In genomic region chr7:831596-832291, GRCh38 we compare ENCODE assay signal across 8 cellular contexts. TPM values are rescaled to one million over a fixed set of nuclear protein-coding genes. Genes with fewer than 3 reads are reported as not detected.
A peak's percentile ranks its signal among the peaks of the same experiment; 100 is the strongest.
DNase-seq lines count a peak whose midpoint lies in the region; ATAC-seq and TF ChIP-seq lines count a peak whose summit lies in the region.

No MANE protein-coding gene starts in this region.

- H3K14ac ChIP-seq in mesenchymal stem cell (ENCODE audit: low read length in 2 of 2) = no peak overlapping the region

- peak overlapping the region; percentile 94 for H3K9ac ChIP-seq in mesenchymal stem cell (ENCODE audit: low read length)

- peaks cover 29% of the 10 kb centered on the region for H3K4me1 ChIP-seq in mesenchymal stem cell (ENCODE audit: control insufficient read depth, insufficient read depth, low read depth, low read length)
- peaks cover 2 to 4% of the 10 kb centered on the region in 2 donors for H3K4me1 ChIP-seq in aorta (ENCODE audit: control insufficient read depth in 1 of 2, insufficient read depth in 2 of 2, low read length in 2 of 2)

- DNase-seq in A172 (ENCODE audit: low spot score) = peak; percentile 93
- DNase-seq in RWPE1 (ENCODE audit: low spot score) = peak; percentile 88
- peak; percentile 92 for DNase-seq in dermis blood vessel endothelial cell
- DNase-seq in mesenchymal stem cell = peak; percentile 95
- no peak for DNase-seq in aorta
- no peak for DNase-seq in activated effector memory CD4-positive, alpha-beta T cell treated with anti-CD3 and anti-CD28 coated beads, Interleukin-2, amount 50 U/mL, for 16 hours

- H3K4me3 ChIP-seq in mesenchymal stem cell (ENCODE audit: insufficient read depth in 1 of 2, low read depth in 1 of 2, low read length in 2 of 2) (peak overlapping the region in 1 of 2 experiments; percentile 61), aorta (ENCODE audit: low read length in 2 of 2) (peak overlapping the region; percentile 0 to 7)

- H3K27me3 ChIP-seq in mesenchymal stem cell (ENCODE audit: control insufficient read depth in 1 of 2, insufficient read depth in 1 of 2, low read length in 2 of 2) = no peaks in the 10 kb centered on the region
- H3K27me3 ChIP-seq in aorta (ENCODE audit: control insufficient read depth in 1 of 2, insufficient read depth in 2 of 2, low read length in 1 of 2) = no peaks in the 10 kb centered on the region

- no peak overlapping the region for H3K4ac ChIP-seq in mesenchymal stem cell (ENCODE audit: low read depth in 1 of 2, low read length in 2 of 2)

- POLR2A ChIA-PET in RWPE1 (lab: Yijun Ruan, JAX; ENCODE audit: low non-redundant PET) = interaction anchor here (1.0 kb wide), 1 partner anchor 14 kb away, joined by 4 read pairs; no protein-coding TSS in a partner anchor

- peak overlapping the region; percentile 49 for H3K4me2 ChIP-seq in mesenchymal stem cell (ENCODE audit: low read length, poor library complexity, severe bottlenecking)

- H2BK12ac ChIP-seq in mesenchymal stem cell (ENCODE audit: low read length in 2 of 2) = peak overlapping the region in 1 of 2 experiments; percentile 41

- H3K18ac ChIP-seq in mesenchymal stem cell (ENCODE audit: low read depth in 1 of 2, low read length in 2 of 2) = no peak overlapping the region

- no peak overlapping the region for H2BK15ac ChIP-seq in mesenchymal stem cell (ENCODE audit: low read depth, poor library complexity, severe bottlenecking)

- TF ChIP-seq CTCF in RWPE1 (conservative IDR thresholded peaks at IDR 0.05; ENCODE audit: low read depth) = no peak

- WGBS in mesenchymal stem cell = 38% methylated on average over 6 of the region's 9 CpGs
- 2 to 3% methylated on average over 9 of the region's 9 CpGs for WGBS in aorta, 2 donors

- ATAC-seq in GM18502 (IDR thresholded peaks at IDR 0.05; ENCODE audit: poor library complexity, unreplicated experiment) (peak; percentile 79), HG02981 (IDR thresholded peaks at IDR 0.05; ENCODE audit: unreplicated experiment) (peak; percentile 50), aorta (ENCODE audit: low FRiP score) (peak; percentile 80)

- no peak overlapping the region for H4K8ac ChIP-seq in mesenchymal stem cell (ENCODE audit: low read length)

- H3K36me3 ChIP-seq in mesenchymal stem cell (ENCODE audit: control insufficient read depth in 1 of 2, insufficient read depth in 2 of 2, low read depth in 1 of 2, low read length in 2 of 2) (peaks cover 20 to 21% of the 10 kb centered on the region in 2 experiments), aorta (ENCODE audit: control insufficient read depth in 1 of 2, insufficient read depth in 2 of 2, low read length in 1 of 2) (no peaks in the 10 kb centered on the region)

- peaks cover 23% of the 10 kb centered on the region for H3K79me1 ChIP-seq in mesenchymal stem cell (replicated peaks; ENCODE audit: low read length, poor library complexity, severe bottlenecking)

- no peak overlapping the region for H2AK5ac ChIP-seq in mesenchymal stem cell (ENCODE audit: low read length, severe bottlenecking)

- no peak overlapping the region for H2AFZ ChIP-seq in mesenchymal stem cell (ENCODE audit: low read depth, low read length)

- CTCF ChIA-PET in RWPE1 (lab: Yijun Ruan, JAX) = interaction anchor here (0.5 to 2.7 kb wide), 5 partner anchors 8 to 45 kb away, joined by 3 to 10 read pairs (median 5); no protein-coding TSS in a partner anchor

- H3K27ac ChIP-seq in RWPE1 (peak overlapping the region; percentile 100), mesenchymal stem cell (ENCODE audit: low read length, poor library complexity, severe bottlenecking) (peak overlapping the region; percentile 83), aorta (ENCODE audit: low read depth in 1 of 2, low read length in 2 of 2) (peak overlapping the region; percentile 4 to 99)

- H2BK120ac ChIP-seq in mesenchymal stem cell (ENCODE audit: low read depth, low read length) = no peak overlapping the region

- intact Hi-C loops in aorta (cut with DNase I) = loop anchor here (2.0 to 5.0 kb wide), 2 partner anchors 17 to 36 kb away; no protein-coding TSS in a partner anchor

- H3K9me3 ChIP-seq in mesenchymal stem cell (ENCODE audit: control insufficient read depth, low read length) (no peaks in the 10 kb centered on the region), aorta (ENCODE audit: control insufficient read depth, low read length) (no peaks in the 10 kb centered on the region)

- H3K23ac ChIP-seq in mesenchymal stem cell (ENCODE audit: low read length in 2 of 2) = no peak overlapping the region

- no peak overlapping the region for H4K91ac ChIP-seq in mesenchymal stem cell (ENCODE audit: low read length)

- peak overlapping the region; percentile 36 for H2BK5ac ChIP-seq in mesenchymal stem cell (ENCODE audit: low read depth, low read length, poor library complexity, severe bottlenecking)

RNA-seq across cellular contexts. Expression of gene SUN1, which starts 0.5 kb away (rescaled TPM):
- 103 and 123 TPM in 2 replicates for total RNA-seq in A172 (2014; rRNA removed; shearing (Covaris generic))
- total RNA-seq in dermis blood vessel endothelial cell (287 and 302 TPM in 2 replicates), aorta (100 to 1,000 TPM; 200 to 236 TPM)
- polyA plus RNA-seq in mesenchymal stem cell (2013, experiment 1 of 2) = 67.0 TPM
- 68.6 TPM for polyA plus RNA-seq in mesenchymal stem cell (2013, experiment 2 of 2)
- polyA plus RNA-seq in aorta = 100 to 1,000 TPM in 1 of 2 donors, 10 to 100 TPM in 1; 36.3 to 120 TPM

RNA-seq across cellular contexts. Expression of gene GET4, which starts 44.6 kb away (rescaled TPM):
- 55.3 and 56.3 TPM in 2 replicates for total RNA-seq in A172 (2014; rRNA removed; shearing (Covaris generic))
- total RNA-seq in dermis blood vessel endothelial cell (35.4 and 45.0 TPM in 2 replicates), aorta (10 to 100 TPM; 19.9 to 22.7 TPM)
- polyA plus RNA-seq in mesenchymal stem cell (2013, experiment 1 of 2) = 23.7 TPM
- 23.3 TPM for polyA plus RNA-seq in mesenchymal stem cell (2013, experiment 2 of 2)
- 10 to 100 TPM; 16.5 to 58.3 TPM for polyA plus RNA-seq in aorta

Comparison
In these comparisons a context has a peak if more than half of its experiments do, and no peak if none do; other contexts are left out.
1. DNase-seq: peak in A172 (single experiment), RWPE1 (single experiment), dermis blood vessel endothelial cell (single experiment) and mesenchymal stem cell (single experiment); none in aorta (0 of 2) and activated effector memory CD4-positive, alpha-beta T cell treated with anti-CD3 and anti-CD28 coated beads, Interleukin-2, amount 50 U/mL, for 16 hours (single experiment).
2. Peak in every context shown above with its lines, with median percentiles within 50 percentile points of each other: ATAC-seq and H3K27ac ChIP-seq.